9 cellular contexts compared by ENCODE assay signal in the genomic region with DNA sequence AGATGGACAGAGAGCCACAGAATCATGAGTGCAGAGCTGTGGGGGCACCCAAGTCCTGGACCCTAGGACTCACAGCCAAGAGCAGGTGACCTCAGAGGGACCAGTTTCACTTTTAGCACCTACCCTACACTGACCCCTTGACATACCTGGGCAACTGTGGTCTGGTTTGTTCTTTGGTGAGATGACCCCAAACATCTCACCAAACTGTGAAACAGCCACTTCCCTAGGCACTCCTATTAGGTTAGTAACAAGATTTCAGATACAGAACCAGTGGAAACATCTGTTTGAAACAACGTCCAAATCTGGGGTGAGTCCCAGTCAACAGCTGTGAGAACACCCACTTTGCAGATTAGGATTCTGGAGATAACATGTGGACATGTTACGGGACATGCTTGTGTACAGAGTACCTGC. TPM values are rescaled to one million over a fixed set of nuclear protein-coding genes. Genes with fewer than 3 reads are reported as not detected.
DNase-seq lines count a peak whose midpoint lies in the region; ATAC-seq, FAIRE-seq and TF ChIP-seq lines count a peak whose summit lies in the region.
"Had no signal": no experiment of that assay in that cellular context is flagged by ENCODE, and none has a peak within 500 bp of the region (broad histone marks: within the 10 kb centered on the region; RNA-seq: fewer than 3 reads in every experiment).

No MANE protein-coding gene starts in this region.

- DNase-seq in Calu3 (no peak), Panc1 (ENCODE audit: low read depth, low spot score) (no peak), endothelial cell of umbilical vein (ENCODE audit: low read depth, low spot score) (no peak), pons (ENCODE audit: low spot score) (peak; percentile 42), GF-D8 (lab: John Stamatoyannopoulos, UW) (no peak), kidney glomerular epithelial cell (lab: John Stamatoyannopoulos, UW) (no peak), activated gamma-delta T cell treated with Interleukin-2 at 50 U/mL for 16 hours (no peak)
- DNase-seq: activated CD8-positive, alpha-beta memory T cell treated with anti-CD3 and anti-CD28 coated beads for 24 hours had no signal

- no peaks in the 10 kb centered on the region for H4K20me1 ChIP-seq in endothelial cell of umbilical vein (replicated peaks; ENCODE audit: control insufficient read depth, extremely low read depth, insufficient read depth, low read length)

- dilution Hi-C loops in endothelial cell of umbilical vein (cut with MboI; ENCODE audit: extremely low pct_ligation_motif_present, low sequenced_read_pairs) = loop anchor here (10.0 kb wide), 1 partner anchor 54 kb away; no protein-coding TSS in a partner anchor

- TF ChIP-seq CTCF in Calu3 (IDR thresholded peaks at IDR 0.05; ENCODE audit: unreplicated experiment) (no peak), Panc1 (IDR thresholded peaks at IDR 0.05) (no peak), endothelial cell of umbilical vein (IDR thresholded peaks at IDR 0.05; ENCODE audit: extremely low read depth in 1 of 2, insufficient read depth in 1 of 2, low read depth in 1 of 2, low read length in 2 of 2) (no peak)

- peaks cover 30% of the 10 kb centered on the region for H3K79me2 ChIP-seq in endothelial cell of umbilical vein (ENCODE audit: control insufficient read depth, insufficient read depth, low read length)

- POLR2A ChIA-PET in Panc1 (lab: Charles Lee) (no interaction called here), endothelial cell of umbilical vein (lab: Charles Lee) (interaction anchor here (0.5 to 2.1 kb wide), 4 partner anchors 142 to 333 kb away, joined by 4 to 9 read pairs (median 6); no protein-coding TSS in a partner anchor)

- no peak overlapping the region for H2AFZ ChIP-seq in endothelial cell of umbilical vein (ENCODE audit: low read depth, low read length)

- no peaks in the 10 kb centered on the region for H3K9me3 ChIP-seq in Panc1 (ENCODE audit: control insufficient read depth, insufficient read depth, low read depth, low read length)
- no peaks in the 10 kb centered on the region for H3K9me3 ChIP-seq in endothelial cell of umbilical vein (replicated peaks; ENCODE audit: control insufficient read depth, insufficient read depth, low read length)

- H3K27ac ChIP-seq in Panc1 (ENCODE audit: low read length) (peak overlapping the region; percentile 83), endothelial cell of umbilical vein (ENCODE audit: insufficient read depth, low read depth, low read length) (no peak overlapping the region)

- FAIRE-seq in endothelial cell of umbilical vein (lab: Jason Lieb, UNC) = no peak

- H3K9ac ChIP-seq in endothelial cell of umbilical vein (replicated peaks; ENCODE audit: extremely low read depth, insufficient read depth, low read length) = no peak overlapping the region

- H3K27me3 ChIP-seq in Panc1 (ENCODE audit: control insufficient read depth, insufficient read depth, low read length) (no peaks in the 10 kb centered on the region), endothelial cell of umbilical vein (ENCODE audit: control insufficient read depth in 2 of 2, insufficient read depth in 2 of 2, low read length in 2 of 2) (no peaks in the 10 kb centered on the region)

- H3K27ac Mint-ChIP-seq in Calu3 (ENCODE audit: unreplicated experiment) = no peak overlapping the region

- H3K9me3 Mint-ChIP-seq in Calu3 (ENCODE audit: low read depth, unreplicated experiment) = no peaks in the 10 kb centered on the region

- H3K27me3 Mint-ChIP-seq in Calu3 (ENCODE audit: unreplicated experiment) = no peaks in the 10 kb centered on the region

- H3K36me3 Mint-ChIP-seq in Calu3 (ENCODE audit: insufficient read depth, unreplicated experiment) = peaks cover 79% of the 10 kb centered on the region

- CTCF ChIA-PET in Calu3 (lab: Charles Lee) = interaction anchor here (0.6 to 2.2 kb wide), 7 partner anchors 204 to 530 kb away, joined by 3 to 9 read pairs (median 3); no protein-coding TSS in a partner anchor
- CTCF ChIA-PET in Panc1 (lab: Charles Lee) = interaction anchor here (0.6 to 1.6 kb wide), 6 partner anchors 97 to 374 kb away, joined by 3 to 12 read pairs (median 7); no protein-coding TSS in a partner anchor
- CTCF ChIA-PET in endothelial cell of umbilical vein (lab: Charles Lee) = interaction anchor here (0.6 to 12.8 kb wide), 40 partner anchors 10 to 405 kb away, joined by 3 to 240 read pairs (median 5); no protein-coding TSS in a partner anchor

- TF ChIP-seq POLR2A in endothelial cell of umbilical vein (IDR thresholded peaks at IDR 0.05; ENCODE audit: low read depth, low read length) = peak; percentile 20

- peaks cover 24% of the 10 kb centered on the region for H3K4me1 Mint-ChIP-seq in Calu3 (ENCODE audit: low read depth, unreplicated experiment)

- H3K9me1 ChIP-seq in endothelial cell of umbilical vein (replicated peaks; ENCODE audit: control insufficient read depth, extremely low read depth, insufficient read depth, low read length) = no peaks in the 10 kb centered on the region

- peaks cover 6% of the 10 kb centered on the region for H3K36me3 ChIP-seq in Panc1 (ENCODE audit: control insufficient read depth, insufficient read depth, low read length)
- peaks cover 0 to 6% of the 10 kb centered on the region in 2 experiments for H3K36me3 ChIP-seq in endothelial cell of umbilical vein (ENCODE audit: control insufficient read depth in 2 of 2, extremely low read depth in 1 of 2, insufficient read depth in 2 of 2, low read length in 2 of 2)

- ATAC-seq in Panc1 = no peak
- no peak for ATAC-seq in GM19452 (IDR thresholded peaks at IDR 0.05; ENCODE audit: unreplicated experiment)

- peak overlapping the region; percentile 70 for H3K4me2 ChIP-seq in endothelial cell of umbilical vein (ENCODE audit: insufficient read depth, low read length)

- BruUV-seq in Calu3 (replicated peaks; lab: Mats Ljungman, UMichigan) (TSS peak; percentile 29), Panc1 (replicated peaks; lab: Mats Ljungman, UMichigan) (TSS peak; percentile 60), endothelial cell of umbilical vein (replicated peaks; lab: Mats Ljungman, UMichigan) (no TSS peak)

- intact Hi-C loops in Calu3 (cut with micrococcal nuclease; ENCODE audit: unreplicated experiment) = loop anchor here (2.0 kb wide), 4 partner anchors 98 to 400 kb away; no protein-coding TSS in a partner anchor
- intact Hi-C loops in Panc1 (cut with micrococcal nuclease; ENCODE audit: unreplicated experiment) = loop anchor here (2.0 to 10.0 kb wide), 5 partner anchors 98 to 401 kb away; no protein-coding TSS in a partner anchor
- intact Hi-C loops in endothelial cell of umbilical vein (cut with micrococcal nuclease) = loop anchor here (5.0 kb wide), 1 partner anchor 416 kb away; no protein-coding TSS in a partner anchor

- H3K4me3 ChIP-seq in Panc1 (ENCODE audit: low read depth in 2 of 2, low read length in 2 of 2) (no peak overlapping the region), endothelial cell of umbilical vein (replicated peaks in 1 of 3; ENCODE audit: insufficient read depth in 1 of 3, low read depth in 1 of 3, low read length in 3 of 3) (no peak overlapping the region)

- in situ Hi-C loops in Panc1 (cut with HindIII; ENCODE audit: low pct_unique_long_range_greater_than_20kb, low sequenced_read_pairs) = no loop called here

- H3K4me3 Mint-ChIP-seq in Calu3 (ENCODE audit: low read depth, unreplicated experiment) = peak overlapping the region; percentile 98

- H3K4me1 ChIP-seq in Panc1 (ENCODE audit: control insufficient read depth, insufficient read depth, low read length) (peaks cover 16% of the 10 kb centered on the region), endothelial cell of umbilical vein (ENCODE audit: control insufficient read depth, extremely low read depth, insufficient read depth, low read length) (peaks cover 13% of the 10 kb centered on the region)

TF ChIP-seq in endothelial cell of umbilical vein, 7 proteins besides CTCF, POLR2A, EP300 and RAD21:
- TF ChIP-seq GATA2 (IDR thresholded peaks at IDR 0.05; ENCODE audit: insufficient read depth, insufficient read length, low read depth, low read length) (no peak), MYC (IDR thresholded peaks at IDR 0.05; ENCODE audit: low read depth, low read length) (no peak), JUN (IDR thresholded peaks at IDR 0.05; ENCODE audit: borderline replicate concordance, insufficient read depth, insufficient read length, low read depth) (no peak), FOS (IDR thresholded peaks at IDR 0.05; ENCODE audit: borderline replicate concordance, insufficient read depth, low read length) (no peak), MAX (IDR thresholded peaks at IDR 0.05; ENCODE audit: insufficient read depth, insufficient read length) (no peak), EZH2 (IDR thresholded peaks at IDR 0.05; ENCODE audit: borderline replicate concordance, low read depth, low read length, severe bottlenecking) (no peak), POLR2AphosphoS5 (IDR thresholded peaks at IDR 0.05; ENCODE audit: insufficient read depth, low read depth, low read length) (no peak)

RNA-seq across cellular contexts. Expression of gene ZFP36L2, which starts 1.9 kb away (rescaled TPM):
- total RNA-seq in Calu3 (2022) (90.7 and 120 TPM in 2 replicates), Panc1 (2021; ENCODE audit: unreplicated experiment) (46.3 TPM), endothelial cell of umbilical vein (73.4 and 75.9 TPM in 2 replicates)
- 29.3 TPM for polyA plus RNA-seq in Panc1 (2012; ENCODE audit: insufficient read length)
- polyA plus RNA-seq in endothelial cell of umbilical vein = 13.2 and 14.5 TPM in 2 replicates
- 10.2 and 12.1 TPM in 2 replicates for polyA plus RNA-seq in endothelial cell of umbilical vein (2011; cell fraction: cytosol; rRNA removed)
- polyA plus RNA-seq in endothelial cell of umbilical vein (2011; cell fraction: nucleus; rRNA removed) = 15.6 and 20.8 TPM in 2 replicates
- 28.9 and 35.9 TPM in 2 replicates for polyA plus RNA-seq in endothelial cell of umbilical vein (2012)
- 6.9 and 10.8 TPM in 2 replicates for polyA minus RNA-seq in endothelial cell of umbilical vein
- 20.3 TPM for polyA minus RNA-seq in endothelial cell of umbilical vein (2011; cell fraction: cytosol; rRNA and poly(A)+ RNA removed)
- polyA minus RNA-seq in endothelial cell of umbilical vein (2011; cell fraction: nucleus; rRNA and poly(A)+ RNA removed) = 11.7 and 17.1 TPM in 2 replicates
